In genomic region chr6:34196116-34196832, GRCh38 we compare ENCODE assay signal across 1 cellular context.
TF ChIP-seq lines count a peak whose summit lies in the region.

No MANE protein-coding gene starts in this region.

TF ChIP-seq in HepG2, 621 proteins besides CTCF, POLR2A, EP300 and RAD21 (continued from another document and continues in another):
- peak; percentile 74; the same call in 1 of the 2 replicates for TF ChIP-seq ZNF784 (CRISPR knock-in tag; IDR thresholded peaks at IDR 0.05; ENCODE audit: borderline replicate concordance)
- peak; percentile 33; the same call in 1 of the 2 replicates for TF ChIP-seq ARNT2 (CRISPR knock-in tag; IDR thresholded peaks at IDR 0.05; ENCODE audit: low read depth)
- no peak for TF ChIP-seq KMT2A (CRISPR knock-in tag; IDR thresholded peaks at IDR 0.05)
- peak; percentile 15; the same call in 1 of the 2 replicates for TF ChIP-seq ZNF224 (CRISPR knock-in tag; IDR thresholded peaks at IDR 0.05)
- no peak for TF ChIP-seq PBX2 (CRISPR knock-in tag; IDR thresholded peaks at IDR 0.05)
- TF ChIP-seq CHCHD3 (CRISPR knock-in tag; IDR thresholded peaks at IDR 0.05): 0 out of 2 replicates have a peak, but pooled peaks have one; percentile 10
- no peak for TF ChIP-seq FOXO4 (CRISPR knock-in tag; conservative IDR thresholded peaks at IDR 0.05)
- TF ChIP-seq LBX2 (CRISPR knock-in tag; IDR thresholded peaks at IDR 0.05; ENCODE audit: borderline replicate concordance): no peak
- TF ChIP-seq TFE3 (CRISPR knock-in tag; IDR thresholded peaks at IDR 0.05): 0 out of 2 replicates have a peak, but pooled peaks have one; percentile 23
- TF ChIP-seq ZNF709 (CRISPR knock-in tag; IDR thresholded peaks at IDR 0.05): no peak
- TF ChIP-seq SP5 (CRISPR knock-in tag; IDR thresholded peaks at IDR 0.05; ENCODE audit: borderline replicate concordance, low read depth): 0 out of 2 replicates have a peak, but pooled peaks have one; percentile 39
- peak; percentile 71; the same call in 1 of the 2 replicates for TF ChIP-seq BRF2 (CRISPR knock-in tag; IDR thresholded peaks at IDR 0.05)
- TF ChIP-seq ZFYVE20 (CRISPR knock-in tag; IDR thresholded peaks at IDR 0.05; ENCODE audit: borderline replicate concordance, low read depth): no peak
- 0 out of 2 replicates have a peak, but pooled peaks have one; percentile 61 for TF ChIP-seq ZNF605 (CRISPR knock-in tag; IDR thresholded peaks at IDR 0.05)
- TF ChIP-seq ZBTB7B (CRISPR knock-in tag; IDR thresholded peaks at IDR 0.05): peak; percentile 78
- 0 out of 2 replicates have a peak, but pooled peaks have one; percentile 40 for TF ChIP-seq ZNF451 (CRISPR knock-in tag; IDR thresholded peaks at IDR 0.05)
- peak; percentile 50; the same call in 1 of the 2 replicates for TF ChIP-seq ZBED4 (CRISPR knock-in tag; IDR thresholded peaks at IDR 0.05; ENCODE audit: borderline replicate concordance)
- peak; percentile 83; the same call in 1 of the 2 replicates for TF ChIP-seq ZNF619 (CRISPR knock-in tag; IDR thresholded peaks at IDR 0.05)
- TF ChIP-seq ZNF513 (CRISPR knock-in tag; conservative IDR thresholded peaks at IDR 0.05): no peak
- TF ChIP-seq TRIM24 (CRISPR knock-in tag; IDR thresholded peaks at IDR 0.05): 0 out of 2 replicates have a peak, but pooled peaks have one; percentile 11
- TF ChIP-seq LCORL (IDR thresholded peaks at IDR 0.05): no peak
- peak; percentile 73; the same call in 1 of the 2 replicates for TF ChIP-seq LCORL (CRISPR knock-in tag; IDR thresholded peaks at IDR 0.05)
- TF ChIP-seq ZNF678 (CRISPR knock-in tag; IDR thresholded peaks at IDR 0.05): peak; percentile 55; the same call in 1 of the 2 replicates
- peak; percentile 72 for TF ChIP-seq ARID5B (CRISPR knock-in tag; IDR thresholded peaks at IDR 0.05)
- TF ChIP-seq ZNF367 (CRISPR knock-in tag; IDR thresholded peaks at IDR 0.05; ENCODE audit: borderline replicate concordance): no peak
- TF ChIP-seq ZNF275 (CRISPR knock-in tag; IDR thresholded peaks at IDR 0.05; ENCODE audit: borderline replicate concordance): 0 out of 2 replicates have a peak, but pooled peaks have one; percentile 86
- TF ChIP-seq NR3C1 (CRISPR knock-in tag; IDR thresholded peaks at IDR 0.05): no peak
- TF ChIP-seq XRCC5 (optimal IDR thresholded peaks at IDR 0.05; ENCODE audit: low read length): peak; percentile 89
- no peak for TF ChIP-seq AGO1 (IDR thresholded peaks at IDR 0.05; ENCODE audit: low read depth, low read length, poor library complexity, severe bottlenecking)
- peak; percentile 75; the same call in 1 of the 2 replicates for TF ChIP-seq MEF2D (CRISPR knock-in tag; IDR thresholded peaks at IDR 0.05)
- TF ChIP-seq MTERF4 (CRISPR knock-in tag; IDR thresholded peaks at IDR 0.05): peak; percentile 87
- TF ChIP-seq FOXA1 (IDR thresholded peaks at IDR 0.05): no peak
- no peak for TF ChIP-seq FOXA1 (CRISPR knock-in tag; IDR thresholded peaks at IDR 0.05)
- 0 out of 2 replicates have a peak, but pooled peaks have one; percentile 23 for TF ChIP-seq ZNF792 (CRISPR knock-in tag; IDR thresholded peaks at IDR 0.05)
- 0 out of 2 replicates have a peak, but pooled peaks have one; percentile 36 for TF ChIP-seq TFDP1 (CRISPR knock-in tag; IDR thresholded peaks at IDR 0.05; ENCODE audit: borderline replicate concordance)
- peak; percentile 42; the same call in 1 of the 2 replicates for TF ChIP-seq AKAP8 (CRISPR knock-in tag; IDR thresholded peaks at IDR 0.05)
- 0 out of 2 replicates have a peak, but pooled peaks have one; percentile 28 for TF ChIP-seq ZNF737 (CRISPR knock-in tag; IDR thresholded peaks at IDR 0.05; ENCODE audit: borderline replicate concordance)
- TF ChIP-seq ZC3H13 (CRISPR knock-in tag; IDR thresholded peaks at IDR 0.05): no peak
- no peak for TF ChIP-seq YEATS2 (CRISPR knock-in tag; IDR thresholded peaks at IDR 0.05; ENCODE audit: borderline replicate concordance)
- TF ChIP-seq ZNF10 (CRISPR knock-in tag; IDR thresholded peaks at IDR 0.05; ENCODE audit: borderline replicate concordance, low read depth): no peak
